20 cellular contexts compared by ENCODE assay signal in genomic region chr22:50483556-50483955, GRCh38. TPM values are rescaled to one million over a fixed set of nuclear protein-coding genes. Genes with fewer than 3 reads are reported as not detected.
DNase-seq lines count a peak whose midpoint lies in the region; ATAC-seq, FAIRE-seq and TF ChIP-seq lines count a peak whose summit lies in the region.
"Had no signal": no experiment of that assay in that cellular context is flagged by ENCODE, and none has a peak within 500 bp of the region (broad histone marks: within the 10 kb centered on the region; RNA-seq: fewer than 3 reads in every experiment).

No MANE protein-coding gene starts in this region.

- H4K8ac ChIP-seq in H9 (replicated peaks; ENCODE audit: insufficient read length, low read depth, low read length) = no peak overlapping the region

- intact Hi-C loops in Calu3 (cut with micrococcal nuclease; ENCODE audit: unreplicated experiment) = no loop called here
- intact Hi-C loops in K562 (cut with micrococcal nuclease) = no loop called here
- intact Hi-C loops in stomach (cut with DNase I; ENCODE audit: low total_unique reads) = no loop called here

- H3K4me3 ChIP-seq in K562 (no peak overlapping the region), stomach (no peak overlapping the region)

- H3K27me3 Mint-ChIP-seq in Calu3 (ENCODE audit: unreplicated experiment) = peaks cover 15% of the 10 kb centered on the region
- peaks cover 29% of the 10 kb centered on the region for H3K27me3 Mint-ChIP-seq in H9 (ENCODE audit: low read depth)

- H3K4ac ChIP-seq in H9 (ENCODE audit: low read depth, low read length) = no peak overlapping the region

- H3K18ac ChIP-seq in H9 (ENCODE audit: insufficient read length, low read depth, low read length) = no peak overlapping the region

- FAIRE-seq in K562 (lab: Jason Lieb, UNC) = no peak
- FAIRE-seq: D721Med had no signal

- H3K27me3 ChIP-seq in K562 (ENCODE audit: control insufficient read depth in 2 of 2, insufficient read depth in 2 of 2, low read length in 2 of 2) (no peaks in the 10 kb centered on the region), stomach (peaks cover 7 to 92% (median 29%) of the 10 kb centered on the region in 3 donors), H9 (ENCODE audit: insufficient read depth, low read length) (peaks cover 9% of the 10 kb centered on the region; the same call in 1 of the 2 replicates)

- no peak for TF ChIP-seq POLR2A in K562 (conservative IDR thresholded peaks at IDR 0.05)
- TF ChIP-seq POLR2A in stomach (IDR thresholded peaks at IDR 0.05) = no peak

- no peak overlapping the region for H3K27ac ChIP-seq in K562 (ENCODE audit: extremely low read depth, low read depth, low read length)
- H3K27ac ChIP-seq in stomach = peak overlapping the region in 3 of 5 donors; percentile 30 to 74 (median 60)
- H3K27ac ChIP-seq in H9 (ENCODE audit: insufficient read length, low read depth, low read length) = no peak overlapping the region

- H3K36me3 ChIP-seq in K562 (ENCODE audit: control insufficient read depth, insufficient read depth, low read length) = no peaks in the 10 kb centered on the region
- H3K36me3 ChIP-seq in stomach = no peaks in the 10 kb centered on the region
- H3K36me3 ChIP-seq: BE2C had no signal

- no peak overlapping the region for H2BK15ac ChIP-seq in H9 (ENCODE audit: low read depth, low read length)

- in situ Hi-C loops in K562 (cut with MboI) = no loop called here

- no peak overlapping the region for H2BK5ac ChIP-seq in H9 (ENCODE audit: insufficient read length, low read length)

- H3K14ac ChIP-seq in H9 (ENCODE audit: insufficient read depth, low read length) = no peak overlapping the region

- H3K4me3 Mint-ChIP-seq in Calu3 (ENCODE audit: low read depth, unreplicated experiment) = peak overlapping the region; percentile 82
- H3K4me3 Mint-ChIP-seq in H9 = no peak overlapping the region

- DNase-seq in Calu3 (no peak), K562 (ENCODE audit: extremely low read depth in 1 of 4, low spot score in 3 of 4) (no peak), stomach (no peak), H9 (no peak), NCI-H1048 (lab: John Stamatoyannopoulos, UW) (no peak)
- DNase-seq: BE2C, DMS79 treated with DMSO at 0.1 percent for 48 hours, IMR-90, NCI-H1105 treated with DMSO at 0.1 percent for 48 hours, NCI-H1694 treated with DMSO at 0.1 percent for 48 hours, NCI-H2107, NCI-H2227 treated with DMSO at 0.1 percent for 48 hours had no signal

- H3K9me3 ChIP-seq in K562 (replicated peaks; ENCODE audit: control insufficient read depth, insufficient read depth, low read depth, low read length) = no peaks in the 10 kb centered on the region
- H3K9me3 ChIP-seq in stomach = no peaks in the 10 kb centered on the region
- no peaks in the 10 kb centered on the region for H3K9me3 ChIP-seq in H9 (ENCODE audit: control insufficient read depth, low read depth, low read length)
- H3K9me3 ChIP-seq: BE2C had no signal

- no peak overlapping the region for H2BK12ac ChIP-seq in H9 (ENCODE audit: insufficient read length, low read depth, low read length)

- H3K79me2 ChIP-seq in K562 (ENCODE audit: control insufficient read depth, insufficient read depth, low read length) (no peaks in the 10 kb centered on the region), H9 (ENCODE audit: insufficient read depth, low read length) (no peaks in the 10 kb centered on the region)

- ATAC-seq in K562 = no peak
- ATAC-seq: CD8-positive, alpha-beta T cell; Panc1; Right ventricle myocardium inferior had no signal

- H2BK20ac ChIP-seq in H9 (ENCODE audit: low read depth, low read length, poor library complexity, severe bottlenecking) = no peak overlapping the region

- TF ChIP-seq EP300 in K562 (IDR thresholded peaks at IDR 0.05; ENCODE audit: low read length) = no peak
- no peak for TF ChIP-seq EP300 in stomach (IDR thresholded peaks at IDR 0.05)

- H3K9me1 ChIP-seq in K562 (ENCODE audit: control insufficient read depth, insufficient read depth, low read length) = no peaks in the 10 kb centered on the region

- 63% methylated on average over 5 of the region's 8 CpGs for WGBS in K562 (ENCODE audit: insufficient coverage, low coverage, missing lambda C conversion rate)
- WGBS in stomach, 5 donors = 80 to 87% (median 85%) methylated on average over 7 to 8 of the region's 8 CpGs
- WGBS in H9 (ENCODE audit: extremely low coverage, insufficient read length, low lambda C conversion rate) = no CpG with 5 or more reads among the region's 8 CpGs

- peaks cover 7% of the 10 kb centered on the region for H3K23me2 ChIP-seq in H9 (ENCODE audit: insufficient read length, low read depth, low read length, poor library complexity, severe bottlenecking)

- H3K27ac Mint-ChIP-seq in Calu3 (ENCODE audit: unreplicated experiment) (no peak overlapping the region), H9 (no peak overlapping the region)
- H3K27ac Mint-ChIP-seq: CD8-positive, alpha-beta T cell had no signal

- no peak overlapping the region for H4K91ac ChIP-seq in H9 (ENCODE audit: insufficient read length, low read depth, low read length)

- 0 out of 4 replicates have a peak overlapping the region, but pooled peaks of 1 of the 2 experiments have one; percentile 52 for H3K9ac ChIP-seq in K562 (ENCODE audit: insufficient read depth in 1 of 2, low read depth in 2 of 2, low read length in 2 of 2)
- H3K9ac ChIP-seq in H9 (ENCODE audit: extremely low read depth, insufficient read length, low read length) = no peak overlapping the region

- peaks cover 38% of the 10 kb centered on the region for H3K4me1 Mint-ChIP-seq in Calu3 (ENCODE audit: low read depth, unreplicated experiment)
- H3K4me1 Mint-ChIP-seq in H9 = peaks cover 3 to 9% of the 10 kb centered on the region in 2 experiments; a peak in 3 of 4 replicates

- peaks cover 62% of the 10 kb centered on the region for H3K36me3 Mint-ChIP-seq in Calu3 (ENCODE audit: insufficient read depth, unreplicated experiment)
- peaks cover 0 to 2% (median 0%) of the 10 kb centered on the region in 3 experiments; a peak in 1 of 7 replicates for H3K36me3 Mint-ChIP-seq in H9 (ENCODE audit: insufficient read depth in 1 of 3, low read depth in 3 of 3)
- H3K36me3 Mint-ChIP-seq: CD8-positive, alpha-beta T cell had no signal

- no peak overlapping the region for H2AK5ac ChIP-seq in H9 (ENCODE audit: insufficient read length, low read length)

- POLR2A ChIA-PET in K562 (lab: Yijun Ruan, JAX) = interaction anchor here (0.7 to 1.4 kb wide), 6 partner anchors 10 to 123 kb away, joined by 3 to 6 read pairs (median 4); partner anchors contain the start of gene SCO2

- no peaks in the 10 kb centered on the region for H3K79me1 ChIP-seq in H9 (ENCODE audit: insufficient read depth, low read depth, low read length, poor library complexity, severe bottlenecking)

- H3K4me2 ChIP-seq in K562 (ENCODE audit: insufficient read depth, low read length) = no peak overlapping the region
- no peak overlapping the region for H3K4me2 ChIP-seq in H9 (ENCODE audit: insufficient read depth, insufficient read length, low read length)

- no peak overlapping the region for H4K5ac ChIP-seq in H9 (ENCODE audit: insufficient read length, low read depth, low read length)

- H3K9me3 Mint-ChIP-seq in Calu3 (ENCODE audit: low read depth, unreplicated experiment) (no peaks in the 10 kb centered on the region), H9 (no peaks in the 10 kb centered on the region)
- H3K9me3 Mint-ChIP-seq: CD8-positive, alpha-beta T cell had no signal

- no TSS peak for BruUV-seq in Calu3 (replicated peaks; lab: Mats Ljungman, UMichigan)
- BruUV-seq in K562 (replicated peaks; lab: Mats Ljungman, UMichigan) = no TSS peak

- TF ChIP-seq CTCF in Calu3 (IDR thresholded peaks at IDR 0.05; ENCODE audit: unreplicated experiment) = no peak
- no peak for TF ChIP-seq CTCF in K562 (IDR thresholded peaks at IDR 0.05 in 2 of 3, conservative IDR thresholded peaks at IDR 0.05 in 1 of 3; ENCODE audit: insufficient read depth in 2 of 3, low read depth in 1 of 3, low read length in 3 of 3)
- no peak for TF ChIP-seq CTCF in stomach (IDR thresholded peaks at IDR 0.05)
- TF ChIP-seq CTCF in H9 (conservative IDR thresholded peaks at IDR 0.05) = no peak

- no peak overlapping the region for H3T11ph ChIP-seq in H9 (ENCODE audit: low read length)

- H4K20me1 ChIP-seq in K562 (replicated peaks; ENCODE audit: control insufficient read depth, insufficient read depth, low read length) = no peaks in the 10 kb centered on the region
- no peaks in the 10 kb centered on the region for H4K20me1 ChIP-seq in H9 (ENCODE audit: control insufficient read depth, insufficient read depth, insufficient read length)

- no peak overlapping the region for H2BK120ac ChIP-seq in H9 (ENCODE audit: low read depth, low read length, poor library complexity, severe bottlenecking)

- CTCF ChIA-PET in Calu3 (lab: Charles Lee) (interaction anchor here (0.7 to 1.6 kb wide), 3 partner anchors 13 to 52 kb away, joined by 3 to 5 read pairs (median 4); partner anchors contain the start of gene SCO2), K562 (lab: Yijun Ruan, JAX; ENCODE audit: low intra/inter-chr PET ratio) (no interaction called here)

- H3K56ac ChIP-seq in H9 (ENCODE audit: insufficient read length, low read depth, low read length) = no peak overlapping the region

- H2AFZ ChIP-seq in K562 (ENCODE audit: low read depth, low read length) = no peak overlapping the region
- H2AFZ ChIP-seq in H9 (ENCODE audit: low read length) = no peak overlapping the region

- H3K23ac ChIP-seq in H9 (ENCODE audit: insufficient read length, low read depth, low read length) = no peak overlapping the region

- no peak for TF ChIP-seq RAD21 in K562 (CRISPR knock-in tag; conservative IDR thresholded peaks at IDR 0.05 in 1 of 2, IDR thresholded peaks at IDR 0.05 in 1 of 2)

- H3K4me1 ChIP-seq in K562 (replicated peaks in 1 of 2; ENCODE audit: control insufficient read depth in 2 of 2, insufficient read depth in 2 of 2, low read length in 2 of 2) = peaks cover 4 to 64% of the 10 kb centered on the region in 2 experiments; a peak in 3 of 5 replicates
- H3K4me1 ChIP-seq in stomach = peaks cover 24 to 51% (median 46%) of the 10 kb centered on the region in 4 donors
- no peaks in the 10 kb centered on the region for H3K4me1 ChIP-seq in H9 (ENCODE audit: insufficient read depth, low read length)

RNA-seq across cellular contexts. Expression of gene ADM2, which starts 2.2 kb away (rescaled TPM):
- total RNA-seq in Calu3 (2022) (10.2 and 13.6 TPM in 2 replicates), K562 (2014; rRNA removed) (1.5 and 1.8 TPM in 2 replicates), K562 (2014; rRNA removed; fragmentation: Illumina TruSeq; extraction: Trizol) (0.33 and 0.41 TPM in 2 replicates), K562 (2015; rRNA removed; fragmentation: Illumina TruSeq; extraction: Trizol) (0.08 and 0.11 TPM in 2 replicates), K562 (2021) (3.4 and 5.1 TPM in 2 replicates), stomach (1 to 10 TPM in 1 of 5 donors, under 1 TPM in 1, not detected in 3; 0.37 to 1.3 TPM), H9 (2021) (11.4 and 11.9 TPM in 2 replicates)
- total RNA-seq in K562 (2011; cell fraction: chromatin; rRNA removed; ENCODE audit: low replicate concordance) = 2.7 and 6.7 TPM in 2 replicates
- 7.2 and 7.8 TPM in 2 replicates for total RNA-seq in K562 (2011; cell fraction: nucleolus; rRNA removed)
- 3.7 and 4.7 TPM in 2 replicates for total RNA-seq in K562 (2011; cell fraction: nucleoplasm; rRNA removed)
- polyA plus RNA-seq in K562 (2011; rRNA removed) (0.38 and 1.1 TPM in 2 replicates), K562 (2014; fragmentation: Illumina TruSeq; extraction: Trizol) (1.7 and 2.9 TPM in 2 replicates), K562 (2014; fragmentation: Nextera tagmentation; extraction: Ambion mirVana) (under 1 TPM; 0.22 to 0.31 TPM), K562 (2014; rRNA removed) (1.3 and 2.2 TPM in 2 replicates), stomach (1 to 10 TPM; 1.5 to 3.7 (median 1.6) TPM)
- 0.69 and 0.74 TPM in 2 replicates for polyA plus RNA-seq in K562 (2011; cell fraction: cytosol; rRNA removed)
- 1.0 and 1.2 TPM in 2 replicates for polyA plus RNA-seq in K562 (2011; cell fraction: nucleus; rRNA removed)
- 1.1 and 19.5 TPM in 2 replicates for polyA plus RNA-seq in K562 (2012)
- polyA minus RNA-seq in K562 (2011; rRNA and poly(A)+ RNA removed) = 0.39 and 0.60 TPM in 2 replicates
- 0.48 and 1.1 TPM in 2 replicates for polyA minus RNA-seq in K562 (2011; cell fraction: cytosol; rRNA and poly(A)+ RNA removed)
- polyA minus RNA-seq in K562 (2011; cell fraction: nucleus; rRNA and poly(A)+ RNA removed) = 1.5 and 2.6 TPM in 2 replicates
- total RNA-seq: G401, LHCN-M2, Right ventricle myocardium inferior had no signal

RNA-seq across cellular contexts. Expression of gene MIOX, which starts 3.1 kb away (rescaled TPM):
- 0.45 TPM in 1 of 2 replicates, not detected in the other for total RNA-seq in Calu3 (2022)
- total RNA-seq in K562 (2011; cell fraction: chromatin; rRNA removed; ENCODE audit: low replicate concordance) = 0.46 TPM in 1 of 2 replicates, not detected in the other
- 0.39 TPM in 1 of 2 replicates, not detected in the other for total RNA-seq in K562 (2011; cell fraction: nucleolus; rRNA removed)
- total RNA-seq in K562 (2011; cell fraction: nucleoplasm; rRNA removed) = 0.59 TPM in 1 of 2 replicates, not detected in the other
- not detected in 2 replicates for total RNA-seq in K562 (2014; rRNA removed)
- not detected in 2 replicates for total RNA-seq in K562 (2014; rRNA removed; fragmentation: Illumina TruSeq; extraction: Trizol)
- total RNA-seq in K562 (2015; rRNA removed; fragmentation: Illumina TruSeq; extraction: Trizol) = not detected in 2 replicates
- not detected in 2 replicates for total RNA-seq in K562 (2021)
- polyA plus RNA-seq in K562 (2011; rRNA removed) = 0.08 TPM in 2 replicates
- polyA plus RNA-seq in K562 (2011; cell fraction: cytosol; rRNA removed) = 0.10 TPM in 1 of 2 replicates, not detected in the other
- 0.35 and 0.81 TPM in 2 replicates for polyA plus RNA-seq in K562 (2011; cell fraction: nucleus; rRNA removed)
- polyA plus RNA-seq in K562 (2012) = 0.04 and 0.80 TPM in 2 replicates
- not detected in 2 replicates for polyA plus RNA-seq in K562 (2014; fragmentation: Illumina TruSeq; extraction: Trizol)
- polyA plus RNA-seq in K562 (2014; fragmentation: Nextera tagmentation; extraction: Ambion mirVana) = not detected
- polyA plus RNA-seq in K562 (2014; rRNA removed) = not detected in 2 replicates
- not detected in 2 replicates for polyA minus RNA-seq in K562 (2011; rRNA and poly(A)+ RNA removed)
- polyA minus RNA-seq in K562 (2011; cell fraction: cytosol; rRNA and poly(A)+ RNA removed) = not detected in 2 replicates
- polyA minus RNA-seq in K562 (2011; cell fraction: nucleus; rRNA and poly(A)+ RNA removed) = not detected in 2 replicates
- total RNA-seq in stomach = not detected
- polyA plus RNA-seq in stomach = under 1 TPM in 1 of 3 donors, not detected in 2; 0.40 TPM
- 1.4 and 1.5 TPM in 2 replicates for total RNA-seq in H9 (2021)
- total RNA-seq: CD8-positive, alpha-beta T cell; H4; HT-29; IMR-90; LHCN-M2; Right ventricle myocardium inferior had no signal
- polyA plus RNA-seq: IMR-90 had no signal

RNA-seq across cellular contexts. Expression of gene SBF1, which starts 8.7 kb away (rescaled TPM):
- total RNA-seq in Calu3 (2022) = 102 and 104 TPM in 2 replicates
- 101 and 307 TPM in 2 replicates for total RNA-seq in K562 (2011; cell fraction: chromatin; rRNA removed; ENCODE audit: low replicate concordance)
- total RNA-seq in K562 (2011; cell fraction: nucleolus; rRNA removed) = 152 and 193 TPM in 2 replicates
- 127 and 140 TPM in 2 replicates for total RNA-seq in K562 (2011; cell fraction: nucleoplasm; rRNA removed)
- total RNA-seq in K562 (2014; rRNA removed) = 26.9 and 36.8 TPM in 2 replicates
- total RNA-seq in K562 (2014; rRNA removed; fragmentation: Illumina TruSeq; extraction: Trizol) = 2.9 and 5.3 TPM in 2 replicates
- 14.9 and 16.1 TPM in 2 replicates for total RNA-seq in K562 (2015; rRNA removed; fragmentation: Illumina TruSeq; extraction: Trizol)
- total RNA-seq in K562 (2021) = 47.3 and 50.4 TPM in 2 replicates
- polyA plus RNA-seq in K562 (2011; rRNA removed) = 11.4 and 16.7 TPM in 2 replicates
- 15.1 and 27.2 TPM in 2 replicates for polyA plus RNA-seq in K562 (2011; cell fraction: cytosol; rRNA removed)
- polyA plus RNA-seq in K562 (2011; cell fraction: nucleus; rRNA removed) = 117 and 136 TPM in 2 replicates
- polyA plus RNA-seq in K562 (2012) = 21.3 and 38.3 TPM in 2 replicates
- polyA plus RNA-seq in K562 (2014; fragmentation: Illumina TruSeq; extraction: Trizol) = 6.7 and 15.5 TPM in 2 replicates
- under 1 TPM; 0.44 to 0.55 TPM for polyA plus RNA-seq in K562 (2014; fragmentation: Nextera tagmentation; extraction: Ambion mirVana)
- polyA plus RNA-seq in K562 (2014; rRNA removed) = 22.3 and 24.3 TPM in 2 replicates
- 9.9 and 19.7 TPM in 2 replicates for polyA minus RNA-seq in K562 (2011; rRNA and poly(A)+ RNA removed)
- polyA minus RNA-seq in K562 (2011; cell fraction: cytosol; rRNA and poly(A)+ RNA removed) = 27.2 and 27.4 TPM in 2 replicates
- polyA minus RNA-seq in K562 (2011; cell fraction: nucleus; rRNA and poly(A)+ RNA removed) = 51.2 and 58.9 TPM in 2 replicates
- 100 to 1,000 TPM in 1 of 5 donors, 10 to 100 TPM in 4; 34.9 to 122 (median 65.2) TPM for total RNA-seq in stomach
- 10 to 100 TPM in 2 of 3 donors, 1 to 10 TPM in 1; 9.6 to 42.3 (median 25.0) TPM for polyA plus RNA-seq in stomach
- 69.8 and 72.0 TPM in 2 replicates for total RNA-seq in H9 (2021)

RNA-seq across cellular contexts. Expression of gene LMF2, which starts 23.9 kb away (rescaled TPM):
- total RNA-seq in Calu3 (2022) (85.2 and 87.1 TPM in 2 replicates), K562 (2014; rRNA removed) (18.1 and 26.0 TPM in 2 replicates), K562 (2014; rRNA removed; fragmentation: Illumina TruSeq; extraction: Trizol) (0.67 and 1.2 TPM in 2 replicates), K562 (2015; rRNA removed; fragmentation: Illumina TruSeq; extraction: Trizol) (7.5 and 7.6 TPM in 2 replicates), K562 (2021) (35.8 and 37.1 TPM in 2 replicates), stomach (100 to 1,000 TPM in 1 of 5 donors, 10 to 100 TPM in 4; 11.9 to 212 (median 58.5) TPM), H9 (2021) (43.6 and 46.0 TPM in 2 replicates)
- 23.7 and 131 TPM in 2 replicates for total RNA-seq in K562 (2011; cell fraction: chromatin; rRNA removed; ENCODE audit: low replicate concordance)
- 145 and 174 TPM in 2 replicates for total RNA-seq in K562 (2011; cell fraction: nucleolus; rRNA removed)
- 53.0 and 58.1 TPM in 2 replicates for total RNA-seq in K562 (2011; cell fraction: nucleoplasm; rRNA removed)
- polyA plus RNA-seq in K562 (2011; rRNA removed) (8.8 and 19.2 TPM in 2 replicates), K562 (2014; fragmentation: Illumina TruSeq; extraction: Trizol) (3.2 and 13.6 TPM in 2 replicates), K562 (2014; fragmentation: Nextera tagmentation; extraction: Ambion mirVana) (under 1 TPM; 0.08 to 0.39 TPM), K562 (2014; rRNA removed) (31.7 and 32.7 TPM in 2 replicates), stomach (10 to 100 TPM; 13.1 to 73.4 (median 25.6) TPM)
- polyA plus RNA-seq in K562 (2011; cell fraction: cytosol; rRNA removed) = 17.7 and 43.8 TPM in 2 replicates
- 202 and 324 TPM in 2 replicates for polyA plus RNA-seq in K562 (2011; cell fraction: nucleus; rRNA removed)
- polyA plus RNA-seq in K562 (2012) = 22.2 and 47.8 TPM in 2 replicates
- polyA minus RNA-seq in K562 (2011; rRNA and poly(A)+ RNA removed) = 3.2 and 3.9 TPM in 2 replicates
- polyA minus RNA-seq in K562 (2011; cell fraction: cytosol; rRNA and poly(A)+ RNA removed) = 17.6 and 18.8 TPM in 2 replicates
- 38.4 and 48.2 TPM in 2 replicates for polyA minus RNA-seq in K562 (2011; cell fraction: nucleus; rRNA and poly(A)+ RNA removed)

RNA-seq across cellular contexts. Expression of gene NCAPH2, which starts 24.5 kb away (rescaled TPM):
- 73.2 and 92.0 TPM in 2 replicates for total RNA-seq in Calu3 (2022)
- total RNA-seq in K562 (2011; cell fraction: chromatin; rRNA removed; ENCODE audit: low replicate concordance) = 73.5 and 259 TPM in 2 replicates
- total RNA-seq in K562 (2011; cell fraction: nucleolus; rRNA removed) = 203 and 218 TPM in 2 replicates
- total RNA-seq in K562 (2011; cell fraction: nucleoplasm; rRNA removed) = 91.6 and 121 TPM in 2 replicates
- 72.3 and 79.2 TPM in 2 replicates for total RNA-seq in K562 (2014; rRNA removed)
- total RNA-seq in K562 (2014; rRNA removed; fragmentation: Illumina TruSeq; extraction: Trizol) = 20.2 and 24.3 TPM in 2 replicates
- total RNA-seq in K562 (2015; rRNA removed; fragmentation: Illumina TruSeq; extraction: Trizol) = 40.5 and 42.9 TPM in 2 replicates
- total RNA-seq in K562 (2021) = 83.2 and 88.6 TPM in 2 replicates
- 31.2 and 43.9 TPM in 2 replicates for polyA plus RNA-seq in K562 (2011; rRNA removed)
- 48.1 and 62.5 TPM in 2 replicates for polyA plus RNA-seq in K562 (2011; cell fraction: cytosol; rRNA removed)
- polyA plus RNA-seq in K562 (2011; cell fraction: nucleus; rRNA removed) = 140 and 169 TPM in 2 replicates
- polyA plus RNA-seq in K562 (2012) = 46.4 and 80.8 TPM in 2 replicates
- polyA plus RNA-seq in K562 (2014; fragmentation: Illumina TruSeq; extraction: Trizol) = 32.4 and 44.0 TPM in 2 replicates
- polyA plus RNA-seq in K562 (2014; fragmentation: Nextera tagmentation; extraction: Ambion mirVana) = 10 to 100 TPM in 1 of 2 experiments, 1 to 10 TPM in 1; 3.6 to 10.0 TPM
- polyA plus RNA-seq in K562 (2014; rRNA removed) = 63.3 and 67.1 TPM in 2 replicates
- polyA minus RNA-seq in K562 (2011; rRNA and poly(A)+ RNA removed) = 20.3 and 21.0 TPM in 2 replicates
- polyA minus RNA-seq in K562 (2011; cell fraction: cytosol; rRNA and poly(A)+ RNA removed) = 44.2 and 53.0 TPM in 2 replicates
- polyA minus RNA-seq in K562 (2011; cell fraction: nucleus; rRNA and poly(A)+ RNA removed) = 37.6 and 55.5 TPM in 2 replicates
- 10 to 100 TPM; 12.9 to 34.8 (median 23.2) TPM for total RNA-seq in stomach
- 10 to 100 TPM; 34.5 to 47.9 (median 38.4) TPM for polyA plus RNA-seq in stomach
- total RNA-seq in H9 (2021) = 76.2 and 78.1 TPM in 2 replicates

Comparison
In these comparisons a context has a peak if more than half of its experiments do, and no peak if none do; other contexts are left out.
1. H3K27ac ChIP-seq: peak in stomach (3 of 5); none in K562 (single experiment) and H9 (single experiment).